Comparison of ENCODE assay signal across 8 cellular contexts in genomic region chr1:239816090-239816812, GRCh38.
DNase-seq lines count a peak whose midpoint lies in the region; ATAC-seq lines count a peak whose summit lies in the region.
"Had no signal": no experiment of that assay in that cellular context is flagged by ENCODE, and none has a peak within 500 bp of the region (broad histone marks: within the 10 kb centered on the region; RNA-seq: fewer than 3 reads in every experiment).

No MANE protein-coding gene starts in this region.

- DNase-seq in HS-5 (ENCODE audit: low read depth) (peak; percentile 68), UCSD-AML1 (lab: John Stamatoyannopoulos, UW; ENCODE audit: unreplicated experiment) (peak; percentile 17), iris pigment epithelial cell (ENCODE audit: low read depth) (peak; percentile 88), ureter (ENCODE audit: low spot score) (peak; percentile 58), Karpas-422 (no peak)
- no peak for DNase-seq in activated CD4-positive, alpha-beta memory T cell treated with anti-CD3 and anti-CD28 coated beads for 36 hours

- H3K4me3 Mint-ChIP-seq in activated CD4-positive, alpha-beta memory T cell treated with anti-CD3 and anti-CD28 coated beads for 36 hours, result no peak overlapping the region
- H3K4me3 Mint-ChIP-seq: dendritic cell treated with granulocyte-macrophage colony-stimulating factor and Interleukin-4, amounts not matched to agents 40 ng/mL and 50 ng/mL, for 4 days had no signal

- intact Hi-C loops in activated CD4-positive, alpha-beta memory T cell treated with anti-CD3 and anti-CD28 coated beads for 36 hours (cut with micrococcal nuclease), result loop anchor here (5.0 kb wide), 1 partner anchor 409 kb away; no protein-coding TSS in a partner anchor

- H3K79me2 ChIP-seq in Karpas-422 (ENCODE audit: low read length), result no peaks in the 10 kb centered on the region

- H3K4me1 ChIP-seq in Karpas-422 (ENCODE audit: low read length), result no peaks in the 10 kb centered on the region

- no peak overlapping the region for H3K4me3 ChIP-seq in Karpas-422 (ENCODE audit: low read length)

- no peak for ATAC-seq in GM21723 (IDR thresholded peaks at IDR 0.05; ENCODE audit: unreplicated experiment)

- H3K27ac ChIP-seq in Karpas-422 (ENCODE audit: low read length), result no peak overlapping the region

- no peak overlapping the region for H2AFZ ChIP-seq in Karpas-422 (ENCODE audit: low read length)

- H3K27me3 Mint-ChIP-seq in activated CD4-positive, alpha-beta memory T cell treated with anti-CD3 and anti-CD28 coated beads for 36 hours, result no peaks in the 10 kb centered on the region
- H3K27me3 Mint-ChIP-seq: dendritic cell treated with granulocyte-macrophage colony-stimulating factor and Interleukin-4, amounts not matched to agents 40 ng/mL and 50 ng/mL, for 4 days had no signal

- CTCF ChIA-PET in activated CD4-positive, alpha-beta memory T cell treated with anti-CD3 and anti-CD28 coated beads for 36 hours (lab: Charles Lee), result interaction anchor here (1.3 to 2.5 kb wide), 3 partner anchors 15 to 96 kb away, joined by 4 to 18 read pairs (median 6); no protein-coding TSS in a partner anchor

- POLR2A ChIA-PET in activated CD4-positive, alpha-beta memory T cell treated with anti-CD3 and anti-CD28 coated beads for 36 hours (lab: Charles Lee), result interaction anchor here (2.9 kb wide), 1 partner anchor 97 kb away, joined by 19 read pairs; no protein-coding TSS in a partner anchor

- no peak overlapping the region for H3K9ac ChIP-seq in Karpas-422 (ENCODE audit: low read length)

- H3K9me2 ChIP-seq in Karpas-422 (replicated peaks; ENCODE audit: insufficient read depth, low read length), result no peaks in the 10 kb centered on the region

- H3K4me2 ChIP-seq in Karpas-422 (ENCODE audit: low read depth, low read length, poor library complexity, severe bottlenecking), result no peak overlapping the region

- H3K27me3 ChIP-seq in Karpas-422 (ENCODE audit: low read length), result no peaks in the 10 kb centered on the region

- no peaks in the 10 kb centered on the region for H3K9me3 Mint-ChIP-seq in activated CD4-positive, alpha-beta memory T cell treated with anti-CD3 and anti-CD28 coated beads for 36 hours
- H3K9me3 Mint-ChIP-seq: dendritic cell treated with granulocyte-macrophage colony-stimulating factor and Interleukin-4, amounts not matched to agents 40 ng/mL and 50 ng/mL, for 4 days had no signal

- no peaks in the 10 kb centered on the region for H3K36me3 Mint-ChIP-seq in activated CD4-positive, alpha-beta memory T cell treated with anti-CD3 and anti-CD28 coated beads for 36 hours

- H3K36me3 ChIP-seq in Karpas-422 (ENCODE audit: insufficient read depth, low read length), result no peaks in the 10 kb centered on the region

- H3K4me1 Mint-ChIP-seq in activated CD4-positive, alpha-beta memory T cell treated with anti-CD3 and anti-CD28 coated beads for 36 hours (ENCODE audit: low read depth), result peaks cover 30% of the 10 kb centered on the region

- H4K20me1 ChIP-seq in Karpas-422 (ENCODE audit: insufficient read depth, low read depth, low read length), result no peaks in the 10 kb centered on the region

- H3K27ac Mint-ChIP-seq in activated CD4-positive, alpha-beta memory T cell treated with anti-CD3 and anti-CD28 coated beads for 36 hours, result no peak overlapping the region
- H3K27ac Mint-ChIP-seq: dendritic cell treated with granulocyte-macrophage colony-stimulating factor and Interleukin-4, amounts not matched to agents 40 ng/mL and 50 ng/mL, for 4 days had no signal

- no peaks in the 10 kb centered on the region for H3K9me3 ChIP-seq in Karpas-422 (ENCODE audit: low read length)

Comparison
In these comparisons a context has a peak if more than half of its experiments do, and no peak if none do; other contexts are left out.
1. DNase-seq: peak in HS-5 (single experiment), UCSD-AML1 (single experiment), iris pigment epithelial cell (single experiment) and ureter (single experiment); none in activated CD4-positive, alpha-beta memory T cell treated with anti-CD3 and anti-CD28 coated beads for 36 hours (single experiment) and Karpas-422 (single experiment).